22 cellular contexts compared by ENCODE assay signal in genomic region chr6:135738646-135739045, GRCh38.
"Had no signal": no experiment of that assay in that cellular context is flagged by ENCODE, and none has a peak within 500 bp of the region (broad histone marks: within the 10 kb centered on the region; RNA-seq: fewer than 3 reads in every experiment).

No MANE protein-coding gene starts in this region.

- H3K27ac ChIP-seq: esophagus muscularis mucosa, gastrocnemius medialis, pancreas, prostate gland, skin epidermis, thoracic aorta had no signal

- H3K4me1 Mint-ChIP-seq: T-helper 17 cell had no signal

- H3K4me1 ChIP-seq: esophagus muscularis mucosa, gastrocnemius medialis, pancreas, prostate gland had no signal

- DNase-seq: activated CD4-positive, alpha-beta T cell treated with anti-CD3 and anti-CD28 coated beads, Interleukin-2, amount 50 U/mL, for 1 hour; activated CD8-positive, alpha-beta T cell treated with anti-CD3 and anti-CD28 coated beads for 36 hours; activated T-cell treated with anti-CD3 and anti-CD28 coated beads, Interleukin-2, amount 50 U/mL, for 48 hours; anterior cingulate cortex; central memory CD4-positive, alpha-beta T cell; gastrocnemius medialis; glutamatergic neuron; left cardiac atrium; pancreas; retina; stimulated activated CD4-positive, alpha-beta T cell treated with anti-CD3 and anti-CD28 coated beads, Interleukin-12 subunit alpha, Interleukin-12 subunit beta, amount 100 ng/mL, for 4 hours; stimulated activated CD4-positive, alpha-beta T cell treated with anti-CD3 and anti-CD28 coated beads, Interleukin-4, amount 100 ng/mL, for 1 hour; T-helper 17 cell; T1000 had no signal

- ATAC-seq: activated CD8-positive, alpha-beta T cell treated with anti-CD3 and anti-CD28 coated beads for 36 hours; gastrocnemius medialis; pancreas; sciatic nerve; T-helper 17 cell had no signal

- H3K9me3 Mint-ChIP-seq: activated naive CD4-positive, alpha-beta T cell treated with anti-CD3 and anti-CD28 coated beads, Interleukin-2, amount 50 U/mL, for 72 hours had no signal

- H3K27me3 Mint-ChIP-seq: activated CD8-positive, alpha-beta T cell treated with anti-CD3 and anti-CD28 coated beads for 36 hours; dendritic cell treated with granulocyte-macrophage colony-stimulating factor and Interleukin-4, amounts not matched to agents 40 ng/mL and 50 ng/mL, for 4 days had no signal

- H3K27me3 ChIP-seq: esophagus muscularis mucosa, gastrocnemius medialis, pancreas had no signal

- H3K27ac Mint-ChIP-seq: activated CD8-positive, alpha-beta T cell treated with anti-CD3 and anti-CD28 coated beads for 36 hours; activated naive CD4-positive, alpha-beta T cell treated with anti-CD3 and anti-CD28 coated beads, Interleukin-2, amount 50 U/mL, for 72 hours; dendritic cell treated with granulocyte-macrophage colony-stimulating factor and Interleukin-4, amounts not matched to agents 40 ng/mL and 50 ng/mL, for 4 days; T-helper 17 cell had no signal

- H3K36me3 ChIP-seq: esophagus muscularis mucosa, gastrocnemius medialis, pancreas, prostate gland, thoracic aorta had no signal

- H3K4me3 ChIP-seq: esophagus muscularis mucosa, gastrocnemius medialis, pancreas, prostate gland, skin epidermis, thoracic aorta had no signal

- H3K9me3 ChIP-seq: esophagus muscularis mucosa, gastrocnemius medialis, pancreas, prostate gland, thoracic aorta had no signal

- H3K4me3 Mint-ChIP-seq: activated CD8-positive, alpha-beta T cell treated with anti-CD3 and anti-CD28 coated beads for 36 hours; dendritic cell treated with granulocyte-macrophage colony-stimulating factor and Interleukin-4, amounts not matched to agents 40 ng/mL and 50 ng/mL, for 4 days; stimulated activated naive CD8-positive, alpha-beta T cell treated with anti-CD3 and anti-CD28 coated beads, Interleukin-15, Interleukin-2, amounts not matched to agents 100 ng/mL and 50 ng/mL, for 24 hours; T-helper 17 cell had no signal
